In genomic region chr16:83995756-83996155, GRCh38 we compare ENCODE assay signal across 10 cellular contexts. TPM values are rescaled to one million over a fixed set of nuclear protein-coding genes. Genes with fewer than 3 reads are reported as not detected.
DNase-seq lines count a peak whose midpoint lies in the region; ATAC-seq and TF ChIP-seq lines count a peak whose summit lies in the region.
"Had no signal": no experiment of that assay in that cellular context is flagged by ENCODE, and none has a peak within 500 bp of the region (broad histone marks: within the 10 kb centered on the region; RNA-seq: fewer than 3 reads in every experiment).

No MANE protein-coding gene starts in this region.

- no peaks in the 10 kb centered on the region for H3K4me1 ChIP-seq in CD4-positive, alpha-beta memory T cell (ENCODE audit: insufficient read depth, low read length)
- H3K4me1 ChIP-seq in osteoblast (ENCODE audit: insufficient read depth, low read length) = peaks cover 12% of the 10 kb centered on the region

- H3K4me3 ChIP-seq in GM12865 (ENCODE audit: low read depth, low read length) (no peak overlapping the region), osteoblast (ENCODE audit: insufficient read depth, low read length) (no peak overlapping the region)
- H3K4me3 ChIP-seq in CD4-positive, alpha-beta memory T cell (ENCODE audit: low read length in 2 of 2) = no peak overlapping the region

- H3K4me3 Mint-ChIP-seq in activated CD4-positive, alpha-beta memory T cell treated with anti-CD3 and anti-CD28 coated beads, Interleukin-2, amount 10 ng/mL, durations not matched to agents 7 days and 5 days = no peak overlapping the region
- H3K4me3 Mint-ChIP-seq in CD4-positive, alpha-beta memory T cell = peak overlapping the region in 1 of 8 donors; percentile 26

- H3K4me2 ChIP-seq in osteoblast (ENCODE audit: insufficient read depth, low read length) = no peak overlapping the region

- H3K27ac Mint-ChIP-seq in activated CD4-positive, alpha-beta memory T cell treated with anti-CD3 and anti-CD28 coated beads, Interleukin-2, amount 10 ng/mL, durations not matched to agents 7 days and 5 days = no peak overlapping the region
- H3K27ac Mint-ChIP-seq in CD4-positive, alpha-beta memory T cell = no peak overlapping the region

- H3K4me1 Mint-ChIP-seq in activated CD4-positive, alpha-beta memory T cell treated with anti-CD3 and anti-CD28 coated beads, Interleukin-2, amount 10 ng/mL, durations not matched to agents 7 days and 5 days = no peaks in the 10 kb centered on the region
- peaks cover 0 to 2% (median 0%) of the 10 kb centered on the region in 4 donors for H3K4me1 Mint-ChIP-seq in CD4-positive, alpha-beta memory T cell

- H3K9me3 Mint-ChIP-seq in activated CD4-positive, alpha-beta memory T cell treated with anti-CD3 and anti-CD28 coated beads, Interleukin-2, amount 10 ng/mL, durations not matched to agents 7 days and 5 days = no peaks in the 10 kb centered on the region
- peaks cover 0 to 4% (median 3%) of the 10 kb centered on the region in 8 donors for H3K9me3 Mint-ChIP-seq in CD4-positive, alpha-beta memory T cell
- H3K9me3 Mint-ChIP-seq: nephron had no signal

- POLR2A ChIA-PET in activated CD4-positive, alpha-beta memory T cell treated with anti-CD3 and anti-CD28 coated beads, Interleukin-2, amount 10 ng/mL, durations not matched to agents 7 days and 5 days (lab: Charles Lee) = no interaction called here
- POLR2A ChIA-PET in CD4-positive, alpha-beta memory T cell (lab: Charles Lee; ENCODE audit: partially characterized antibody) = no interaction called here

- peaks cover 14% of the 10 kb centered on the region for H3K27me3 Mint-ChIP-seq in activated CD4-positive, alpha-beta memory T cell treated with anti-CD3 and anti-CD28 coated beads, Interleukin-2, amount 10 ng/mL, durations not matched to agents 7 days and 5 days
- H3K27me3 Mint-ChIP-seq in CD4-positive, alpha-beta memory T cell = peaks cover 22 to 37% of the 10 kb centered on the region in 2 donors

- H2AFZ ChIP-seq in osteoblast (ENCODE audit: low read length) = no peak overlapping the region

- no peaks in the 10 kb centered on the region for H3K36me3 ChIP-seq in CD4-positive, alpha-beta memory T cell (ENCODE audit: insufficient read depth, low read length)
- H3K36me3 ChIP-seq in osteoblast (ENCODE audit: insufficient read depth, low read length) = no peaks in the 10 kb centered on the region
- H3K36me3 ChIP-seq: esophagus muscularis mucosa had no signal

- no peaks in the 10 kb centered on the region for H3K36me3 Mint-ChIP-seq in activated CD4-positive, alpha-beta memory T cell treated with anti-CD3 and anti-CD28 coated beads, Interleukin-2, amount 10 ng/mL, durations not matched to agents 7 days and 5 days (ENCODE audit: low read depth)
- no peaks in the 10 kb centered on the region for H3K36me3 Mint-ChIP-seq in CD4-positive, alpha-beta memory T cell

- H3K9me3 ChIP-seq in CD4-positive, alpha-beta memory T cell (ENCODE audit: control insufficient read depth in 1 of 2, low read length in 2 of 2) = no peaks in the 10 kb centered on the region
- no peaks in the 10 kb centered on the region for H3K9me3 ChIP-seq in osteoblast (ENCODE audit: low read depth, low read length)
- H3K9me3 ChIP-seq: esophagus muscularis mucosa had no signal

- H3K27me3 ChIP-seq in CD4-positive, alpha-beta memory T cell (ENCODE audit: insufficient read depth, low read length) = no peaks in the 10 kb centered on the region
- H3K27me3 ChIP-seq in osteoblast (ENCODE audit: insufficient read depth, low read length) = no peaks in the 10 kb centered on the region

- no peak overlapping the region for H3K27ac ChIP-seq in CD4-positive, alpha-beta memory T cell (ENCODE audit: low read depth, low read length)
- no peak overlapping the region for H3K27ac ChIP-seq in osteoblast (ENCODE audit: low read depth, low read length)
- H3K27ac ChIP-seq: esophagus muscularis mucosa had no signal

- CTCF ChIA-PET in activated CD4-positive, alpha-beta memory T cell treated with anti-CD3 and anti-CD28 coated beads, Interleukin-2, amount 10 ng/mL, durations not matched to agents 7 days and 5 days (lab: Charles Lee) = interaction anchor here (0.5 to 1.1 kb wide), 2 partner anchors 13 to 70 kb away, joined by 3 read pairs; no protein-coding TSS in a partner anchor
- CTCF ChIA-PET in CD4-positive, alpha-beta memory T cell (lab: Charles Lee; ENCODE audit: partially characterized antibody) = no interaction called here

- ATAC-seq in esophagus mucosa = peak; percentile 56

- no peaks in the 10 kb centered on the region for H3K79me2 ChIP-seq in osteoblast (ENCODE audit: insufficient read depth, low read length)

- no peak for TF ChIP-seq CTCF in GM12865 (IDR thresholded peaks at IDR 0.05; ENCODE audit: insufficient read depth, low read depth, low read length, missing control alignments)
- TF ChIP-seq CTCF in osteoblast (IDR thresholded peaks at IDR 0.05; ENCODE audit: extremely low read depth, low read depth, low read length) = no peak

- no peaks in the 10 kb centered on the region for H4K20me1 ChIP-seq in osteoblast (ENCODE audit: insufficient read depth, low read length)

- DNase-seq in GM12865 (ENCODE audit: low read depth) (peak; percentile 10), NCI-H2227 treated with DMSO at 0.1 percent for 48 hours (lab: John Stamatoyannopoulos, UW) (peak; percentile 79), occipital lobe (lab: John Stamatoyannopoulos, UW) (peak; percentile 33), UCSD-AML1 (lab: John Stamatoyannopoulos, UW; ENCODE audit: unreplicated experiment) (no peak), osteoblast (ENCODE audit: insufficient read length, low spot score, missing footprints) (no peak)
- DNase-seq in activated CD4-positive, alpha-beta memory T cell treated with anti-CD3 and anti-CD28 coated beads, Interleukin-2, amount 10 ng/mL, durations not matched to agents 7 days and 5 days = no peak
- DNase-seq in CD4-positive, alpha-beta memory T cell = no peak

- intact Hi-C loops in CD4-positive, alpha-beta memory T cell (cut with micrococcal nuclease) = no loop called here

RNA-seq across cellular contexts. Expression of gene NECAB2, which starts 27.7 kb away (rescaled TPM):
- total RNA-seq in esophagus mucosa = not detected
- 1.9 TPM for total RNA-seq in occipital lobe
- total RNA-seq in activated CD4-positive, alpha-beta memory T cell treated with anti-CD3 and anti-CD28 coated beads, Interleukin-2, amount 10 ng/mL, durations not matched to agents 7 days and 5 days = not detected
- total RNA-seq in CD4-positive, alpha-beta memory T cell = not detected
- polyA plus RNA-seq in CD4-positive, alpha-beta memory T cell = not detected
- total RNA-seq in osteoblast = 0.29 and 0.72 TPM in 2 replicates
- total RNA-seq: esophagus muscularis mucosa had no signal

RNA-seq across cellular contexts. Expression of gene OSGIN1, which starts 42.7 kb away (rescaled TPM):
- total RNA-seq in esophagus mucosa (5.6 TPM), occipital lobe (0.31 TPM), osteoblast (3.6 and 5.0 TPM in 2 replicates)
- total RNA-seq in activated CD4-positive, alpha-beta memory T cell treated with anti-CD3 and anti-CD28 coated beads, Interleukin-2, amount 10 ng/mL, durations not matched to agents 7 days and 5 days = under 1 TPM; 0.48 to 0.88 TPM
- 1 to 10 TPM; 1.1 to 1.2 TPM for total RNA-seq in CD4-positive, alpha-beta memory T cell
- under 1 TPM in 1 of 2 donors, not detected in 1; 0.28 TPM for polyA plus RNA-seq in CD4-positive, alpha-beta memory T cell

RNA-seq across cellular contexts. Expression of gene SLC38A8, which starts 46.8 kb away (rescaled TPM):
- not detected for total RNA-seq in esophagus mucosa
- not detected for total RNA-seq in occipital lobe
- not detected for total RNA-seq in activated CD4-positive, alpha-beta memory T cell treated with anti-CD3 and anti-CD28 coated beads, Interleukin-2, amount 10 ng/mL, durations not matched to agents 7 days and 5 days
- not detected for total RNA-seq in CD4-positive, alpha-beta memory T cell
- polyA plus RNA-seq in CD4-positive, alpha-beta memory T cell = not detected
- not detected in 2 replicates for total RNA-seq in osteoblast
- total RNA-seq: esophagus muscularis mucosa had no signal

Comparison
In these comparisons a context has a peak if more than half of its experiments do, and no peak if none do; other contexts are left out.
1. DNase-seq: peak in GM12865 (single experiment), NCI-H2227 treated with DMSO at 0.1 percent for 48 hours (single experiment) and occipital lobe (single experiment); none in activated CD4-positive, alpha-beta memory T cell treated with anti-CD3 and anti-CD28 coated beads, Interleukin-2, amount 10 ng/mL, durations not matched to agents 7 days and 5 days (single experiment), CD4-positive, alpha-beta memory T cell (0 of 5), UCSD-AML1 (single experiment) and osteoblast (single experiment).